In genomic region chr6:154615483-154616025, GRCh38 we compare ENCODE assay signal across 8 cellular contexts.
DNase-seq lines count a peak whose midpoint lies in the region; ATAC-seq and TF ChIP-seq lines count a peak whose summit lies in the region.

No MANE protein-coding gene starts in this region.

- H3K27ac ChIP-seq in coronary artery (no peak overlapping the region), mucosa of rectum (ENCODE audit: low read depth in 2 of 2, low read length in 2 of 2) (no peak overlapping the region)

- H3K9me3 ChIP-seq in mucosa of rectum (ENCODE audit: control insufficient read depth in 2 of 2, low read length in 2 of 2): no peaks in the 10 kb centered on the region

- DNase-seq in GM03348 (ENCODE audit: low spot score) (peak; percentile 13), NCI-H345 (lab: John Stamatoyannopoulos, UW) (peak; percentile 92), coronary artery (ENCODE audit: low spot score) (peak; percentile 74)
- DNase-seq in activated CD8-positive, alpha-beta memory T cell treated with anti-CD3 and anti-CD28 coated beads, Interleukin-2, amount 50 U/mL, for 48 hours: no peak
- DNase-seq in activated effector memory CD4-positive, alpha-beta T cell treated with anti-CD3 and anti-CD28 coated beads, Interleukin-2, amount 50 U/mL, for 16 hours: no peak
- no peak for DNase-seq in stimulated activated CD4-positive, alpha-beta T cell treated with anti-CD3 and anti-CD28 coated beads, Interleukin-4, amount 100 ng/mL, for 4 hours

- H3K36me3 ChIP-seq in mucosa of rectum (ENCODE audit: control insufficient read depth in 2 of 2, insufficient read depth in 2 of 2, low read length in 2 of 2): no peaks in the 10 kb centered on the region

- no peak for TF ChIP-seq CTCF in coronary artery (IDR thresholded peaks at IDR 0.05)

- peaks cover 0 to 4% of the 10 kb centered on the region in 2 donors for H3K4me1 ChIP-seq in mucosa of rectum (ENCODE audit: control insufficient read depth in 2 of 2, insufficient read depth in 2 of 2, low read length in 2 of 2)

- H3K27me3 ChIP-seq in mucosa of rectum (ENCODE audit: control insufficient read depth in 2 of 2, insufficient read depth in 2 of 2, low read length in 2 of 2): no peaks in the 10 kb centered on the region

- H3K4me3 ChIP-seq in coronary artery (peak overlapping the region; percentile 29), mucosa of rectum (ENCODE audit: low read length in 2 of 2) (peak overlapping the region; percentile 36 to 49)

- no peak for ATAC-seq in GM21576 (IDR thresholded peaks at IDR 0.05; ENCODE audit: unreplicated experiment)

- H3K9ac ChIP-seq in mucosa of rectum (ENCODE audit: low read depth in 1 of 2, low read length in 2 of 2): peak overlapping the region in 1 of 2 donors; percentile 9

Comparison
In these comparisons a context has a peak if more than half of its experiments do, and no peak if none do; other contexts are left out.
1. DNase-seq: peak in GM03348 (single experiment), NCI-H345 (single experiment) and coronary artery (single experiment); none in activated CD8-positive, alpha-beta memory T cell treated with anti-CD3 and anti-CD28 coated beads, Interleukin-2, amount 50 U/mL, for 48 hours (single experiment), activated effector memory CD4-positive, alpha-beta T cell treated with anti-CD3 and anti-CD28 coated beads, Interleukin-2, amount 50 U/mL, for 16 hours (single experiment) and stimulated activated CD4-positive, alpha-beta T cell treated with anti-CD3 and anti-CD28 coated beads, Interleukin-4, amount 100 ng/mL, for 4 hours (0 of 2).